ENCODE assay signal across 19 cellular contexts in the genomic region with DNA sequence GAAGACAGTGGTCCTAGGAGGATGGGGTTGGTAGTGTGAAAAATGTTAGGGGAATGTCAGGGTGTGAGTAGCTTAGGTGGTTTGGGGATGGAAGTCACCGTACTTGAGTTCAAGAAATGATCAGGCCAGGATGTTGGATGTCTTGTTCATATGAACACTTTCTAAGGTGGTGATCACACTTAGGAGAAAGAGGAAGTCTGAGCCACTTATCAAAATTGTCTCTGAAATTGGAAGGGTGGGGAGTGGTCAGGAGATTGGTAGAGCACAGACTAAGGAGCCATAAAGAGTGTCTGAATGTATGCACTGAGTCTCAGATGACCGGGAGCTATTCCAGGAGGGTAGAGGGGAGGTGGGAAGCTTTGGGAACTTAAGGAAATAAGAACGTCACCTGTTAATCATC.
DNase-seq lines count a peak whose midpoint lies in the region; ATAC-seq and TF ChIP-seq lines count a peak whose summit lies in the region.
"Had no signal": no experiment of that assay in that cellular context is flagged by ENCODE, and none has a peak within 500 bp of the region (broad histone marks: within the 10 kb centered on the region; RNA-seq: fewer than 3 reads in every experiment).

No MANE protein-coding gene starts in this region.

- DNase-seq in T-helper 1 cell, result no peak
- DNase-seq in central memory CD8-positive, alpha-beta T cell (ENCODE audit: low spot score in 2 of 2), result no peak
- no peak for DNase-seq in erythroblast (lab: John Stamatoyannopoulos, UW)
- DNase-seq: activated naive CD4-positive, alpha-beta T cell treated with anti-CD3 and anti-CD28 coated beads, Interleukin-2, amount 50 U/mL, for 16 hours; activated T-cell treated with anti-CD3 and anti-CD28 coated beads for 4 hours; body of pancreas; effector memory CD4-positive, alpha-beta T cell; Karpas-422; kidney; NCI-H1048; NCI-H187 treated with DMSO at 0.1 percent for 48 hours; NCI-H748 treated with DMSO at 0.1 percent for 48 hours; right cardiac atrium; stimulated activated CD8-positive, alpha-beta memory T cell treated with anti-CD3 and anti-CD28 coated beads, Interleukin-4, amount 100 ng/mL, for 48 hours; uterus had no signal

- H3K9me3 Mint-ChIP-seq in T-helper 1 cell treated with Interleukin-12 subunit alpha and Interleukin-12 subunit beta and Interleukin-4 antibody, amounts not matched to agents 30 μg/mL and 1 μg/mL, for 36 hours, result no peaks in the 10 kb centered on the region
- no peaks in the 10 kb centered on the region for H3K9me3 Mint-ChIP-seq in central memory CD8-positive, alpha-beta T cell

- peak overlapping the region; percentile 93 for H3K27ac ChIP-seq in KOPT-K1 (ENCODE audit: low read depth, low read length, poor library complexity, severe bottlenecking)
- H3K27ac ChIP-seq: 22Rv1, uterus had no signal

- no peaks in the 10 kb centered on the region for H3K9me3 ChIP-seq in KOPT-K1 (ENCODE audit: insufficient read depth, low read length, poor library complexity, severe bottlenecking)
- H3K9me3 ChIP-seq: body of pancreas, uterus had no signal

- H3K27me3 Mint-ChIP-seq in T-helper 1 cell treated with Interleukin-12 subunit alpha and Interleukin-12 subunit beta and Interleukin-4 antibody, amounts not matched to agents 30 μg/mL and 1 μg/mL, for 36 hours (ENCODE audit: low read depth), result no peaks in the 10 kb centered on the region
- H3K27me3 Mint-ChIP-seq in central memory CD8-positive, alpha-beta T cell, result no peaks in the 10 kb centered on the region

- ATAC-seq in central memory CD8-positive, alpha-beta T cell (replicated peaks; ENCODE audit: extremely low read depth, poor library complexity, severe bottlenecking), result no peak
- ATAC-seq in HG02763 (IDR thresholded peaks at IDR 0.05; ENCODE audit: unreplicated experiment), result no peak
- ATAC-seq: body of pancreas, right cardiac atrium had no signal

- no peak for TF ChIP-seq POLR2A in erythroblast (IDR thresholded peaks at IDR 0.05; ENCODE audit: low read length)

- H3K27ac Mint-ChIP-seq in T-helper 1 cell treated with Interleukin-12 subunit alpha and Interleukin-12 subunit beta and Interleukin-4 antibody, amounts not matched to agents 30 μg/mL and 1 μg/mL, for 36 hours, result peak overlapping the region; percentile 45
- H3K27ac Mint-ChIP-seq in central memory CD8-positive, alpha-beta T cell (ENCODE audit: low read depth), result peak overlapping the region; percentile 56

- peaks cover 16% of the 10 kb centered on the region for H3K36me3 Mint-ChIP-seq in T-helper 1 cell treated with Interleukin-12 subunit alpha and Interleukin-12 subunit beta and Interleukin-4 antibody, amounts not matched to agents 30 μg/mL and 1 μg/mL, for 36 hours (ENCODE audit: low read depth)
- H3K36me3 Mint-ChIP-seq in central memory CD8-positive, alpha-beta T cell (ENCODE audit: insufficient read depth), result peaks cover 11% of the 10 kb centered on the region

- H3K4me3 Mint-ChIP-seq in T-helper 1 cell treated with Interleukin-12 subunit alpha and Interleukin-12 subunit beta and Interleukin-4 antibody, amounts not matched to agents 30 μg/mL and 1 μg/mL, for 36 hours, result no peak overlapping the region
- no peak overlapping the region for H3K4me3 Mint-ChIP-seq in central memory CD8-positive, alpha-beta T cell

- peaks cover 15% of the 10 kb centered on the region for H3K36me3 ChIP-seq in KOPT-K1 (ENCODE audit: insufficient read depth, low read length)
- H3K36me3 ChIP-seq: uterus had no signal

- H3K4me1 Mint-ChIP-seq in T-helper 1 cell treated with Interleukin-12 subunit alpha and Interleukin-12 subunit beta and Interleukin-4 antibody, amounts not matched to agents 30 μg/mL and 1 μg/mL, for 36 hours (ENCODE audit: low read depth), result peaks cover 20% of the 10 kb centered on the region
- peaks cover 26% of the 10 kb centered on the region for H3K4me1 Mint-ChIP-seq in central memory CD8-positive, alpha-beta T cell
